ENCODE assay signal across 28 cellular contexts in the genomic region with DNA sequence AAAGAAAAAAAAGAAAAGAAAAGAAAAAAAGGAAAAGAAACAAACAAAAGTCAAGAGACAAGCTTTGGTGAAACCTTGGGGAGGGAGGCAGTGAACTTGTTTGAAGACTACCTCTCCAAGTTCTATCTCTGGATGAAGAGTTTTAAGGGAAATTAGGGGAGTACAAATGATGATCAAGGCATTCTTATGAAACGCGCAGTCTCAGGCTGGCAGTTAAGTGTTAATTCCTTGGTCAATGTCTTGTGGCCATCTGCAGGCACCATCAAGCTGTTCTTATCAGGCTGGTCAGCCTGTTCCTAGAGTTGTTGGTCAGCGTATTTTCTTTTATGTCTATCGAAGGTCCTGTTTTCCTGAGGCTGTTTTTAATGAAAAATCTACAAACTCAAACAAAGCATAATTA. TPM values are rescaled to one million over a fixed set of nuclear protein-coding genes. Genes with fewer than 3 reads are reported as not detected.
DNase-seq lines count a peak whose midpoint lies in the region; ATAC-seq, FAIRE-seq and TF ChIP-seq lines count a peak whose summit lies in the region.
"Had no signal": no experiment of that assay in that cellular context is flagged by ENCODE, and none has a peak within 500 bp of the region (broad histone marks: within the 10 kb centered on the region; RNA-seq: fewer than 3 reads in every experiment).

No MANE protein-coding gene starts in this region.

- FAIRE-seq in K562 (lab: Jason Lieb, UNC) = peak; percentile 35
- FAIRE-seq: A204.1, GM12878, GM12892, GM19239 had no signal

- CTCF ChIA-PET in K562 (lab: Yijun Ruan, JAX; ENCODE audit: low intra/inter-chr PET ratio) = no interaction called here

- TF ChIP-seq CTCF in GM23338 (conservative IDR thresholded peaks at IDR 0.05; ENCODE audit: low read depth in 2 of 2) (no peak), K562 (IDR thresholded peaks at IDR 0.05 in 2 of 3, conservative IDR thresholded peaks at IDR 0.05 in 1 of 3; ENCODE audit: insufficient read depth in 2 of 3, low read depth in 1 of 3, low read length in 3 of 3) (no peak)

- H3K27me3 Mint-ChIP-seq in GM23338 (ENCODE audit: insufficient read depth, low read depth, poor library complexity) = peaks cover 8% of the 10 kb centered on the region

- H4K20me1 ChIP-seq in GM23338 (replicated peaks; ENCODE audit: insufficient read depth) (no peaks in the 10 kb centered on the region), Karpas-422 (ENCODE audit: insufficient read depth, low read depth, low read length) (no peaks in the 10 kb centered on the region), K562 (replicated peaks; ENCODE audit: control insufficient read depth, insufficient read depth, low read length) (no peaks in the 10 kb centered on the region), GM23248 (ENCODE audit: insufficient read depth) (no peaks in the 10 kb centered on the region)
- H4K20me1 ChIP-seq: BLaER1 had no signal

- no peaks in the 10 kb centered on the region for H3K4me1 Mint-ChIP-seq in GM23338
- H3K4me1 Mint-ChIP-seq: CD14-positive monocyte; CD4-positive, alpha-beta memory T cell; CD4-positive, CD25-positive, alpha-beta regulatory T cell; CD8-positive, alpha-beta memory T cell had no signal

- no peaks in the 10 kb centered on the region for H3K36me3 ChIP-seq in GM23338 (ENCODE audit: insufficient read depth)
- H3K36me3 ChIP-seq in Karpas-422 (ENCODE audit: insufficient read depth, low read length) = no peaks in the 10 kb centered on the region
- H3K36me3 ChIP-seq in K562 (ENCODE audit: control insufficient read depth, insufficient read depth, low read length) = no peaks in the 10 kb centered on the region
- H3K36me3 ChIP-seq in GM23248 (ENCODE audit: low read depth) = no peaks in the 10 kb centered on the region
- H3K36me3 ChIP-seq: BE2C, BLaER1 had no signal

- POLR2A ChIA-PET in K562 (lab: Yijun Ruan, JAX) = interaction anchor here (0.9 to 1.3 kb wide), 2 partner anchors 9 to 48 kb away, joined by 4 to 5 read pairs; no protein-coding TSS in a partner anchor

- H3K27ac ChIP-seq in GM23338 (ENCODE audit: low read depth) (no peak overlapping the region), Karpas-422 (ENCODE audit: low read length) (no peak overlapping the region), K562 (ENCODE audit: extremely low read depth, low read depth, low read length) (no peak overlapping the region), GM23248 (no peak overlapping the region)
- H3K27ac ChIP-seq: BLaER1 had no signal

- 3% methylated on average over 4 of the region's 4 CpGs for WGBS in K562 (ENCODE audit: insufficient coverage, low coverage, missing lambda C conversion rate)
- WGBS in GM23248 (ENCODE audit: low coverage in 1 of 2, low lambda C conversion rate in 2 of 2, missing lambda C conversion rate in 2 of 2), 2 experiments = 76 to 79% methylated on average over 4 of the region's 4 CpGs

- H3K4me2 ChIP-seq in GM23338 (no peak overlapping the region), Karpas-422 (ENCODE audit: low read depth, low read length, poor library complexity, severe bottlenecking) (no peak overlapping the region), K562 (ENCODE audit: insufficient read depth, low read length) (no peak overlapping the region), GM23248 (ENCODE audit: unreplicated experiment) (no peak overlapping the region)
- H3K4me2 ChIP-seq: BLaER1 had no signal

- H3K9me3 Mint-ChIP-seq in GM23338 = no peaks in the 10 kb centered on the region
- H3K9me3 Mint-ChIP-seq: CD14-positive monocyte; CD4-positive, alpha-beta memory T cell; CD8-positive, alpha-beta memory T cell had no signal

- H3K4me3 Mint-ChIP-seq in GM23338 = no peak overlapping the region
- H3K4me3 Mint-ChIP-seq: CD14-positive monocyte; CD4-positive, alpha-beta memory T cell; CD4-positive, CD25-positive, alpha-beta regulatory T cell; CD8-positive, alpha-beta memory T cell had no signal

- H3K9me3 ChIP-seq in Karpas-422 (ENCODE audit: low read length) = no peaks in the 10 kb centered on the region
- H3K9me3 ChIP-seq in K562 (replicated peaks; ENCODE audit: control insufficient read depth, insufficient read depth, low read depth, low read length) = no peaks in the 10 kb centered on the region
- H3K9me3 ChIP-seq in GM23248 (ENCODE audit: low read depth) = no peaks in the 10 kb centered on the region
- H3K9me3 ChIP-seq: BE2C, BLaER1 had no signal

- no peak overlapping the region for H3K4me3 ChIP-seq in GM23338
- H3K4me3 ChIP-seq in Karpas-422 (ENCODE audit: low read length) = no peak overlapping the region
- H3K4me3 ChIP-seq in K562 = no peak overlapping the region
- H3K4me3 ChIP-seq in GM23248 = no peak overlapping the region
- H3K4me3 ChIP-seq: BLaER1, GM12878 had no signal

- DNase-seq in GM23338 (ENCODE audit: low spot score) (no peak), Karpas-422 (peak; percentile 28), K562 (ENCODE audit: extremely low read depth in 1 of 4, low spot score in 3 of 4) (no peak), GM23248 (no peak)
- DNase-seq: 8988T; ACHN; BE2C; C1 segment of cervical spinal cord; CD4-positive, alpha-beta memory T cell; CD4-positive, CD25-positive, alpha-beta regulatory T cell; CD8-positive, alpha-beta memory T cell; COR-L47; DMS 273 treated with DMSO at 0.1 percent for 48 hours; DMS153; DMS53; DMS79; DND-41; EL; GDM1 had no signal

- intact Hi-C loops in K562 (cut with micrococcal nuclease) = no loop called here

- H3K9me2 ChIP-seq in GM23338 (ENCODE audit: insufficient read depth) (0 out of 2 replicates have a peak, but pooled peaks cover 4% of the 10 kb centered on the region), Karpas-422 (replicated peaks; ENCODE audit: insufficient read depth, low read length) (no peaks in the 10 kb centered on the region), GM23248 (ENCODE audit: insufficient read depth) (no peaks in the 10 kb centered on the region)

- TF ChIP-seq RAD21 in K562 (CRISPR knock-in tag; conservative IDR thresholded peaks at IDR 0.05 in 1 of 2, IDR thresholded peaks at IDR 0.05 in 1 of 2) = no peak

- H3K27me3 ChIP-seq in GM23338 (ENCODE audit: insufficient read depth) = no peaks in the 10 kb centered on the region
- no peaks in the 10 kb centered on the region for H3K27me3 ChIP-seq in Karpas-422 (ENCODE audit: low read length)
- H3K27me3 ChIP-seq in K562 (ENCODE audit: control insufficient read depth in 2 of 2, insufficient read depth in 2 of 2, low read length in 2 of 2) = no peaks in the 10 kb centered on the region
- H3K27me3 ChIP-seq in GM23248 (replicated peaks; ENCODE audit: insufficient read depth) = no peaks in the 10 kb centered on the region; the same call in 1 of the 2 replicates
- H3K27me3 ChIP-seq: BE2C, BLaER1 had no signal

- no peaks in the 10 kb centered on the region for H3K36me3 Mint-ChIP-seq in GM23338 (ENCODE audit: low read depth)
- H3K36me3 Mint-ChIP-seq: CD14-positive monocyte; CD4-positive, alpha-beta memory T cell; CD4-positive, CD25-positive, alpha-beta regulatory T cell had no signal

- H3K79me2 ChIP-seq in GM23338 (replicated peaks; ENCODE audit: insufficient read depth) (no peaks in the 10 kb centered on the region), Karpas-422 (ENCODE audit: low read length) (no peaks in the 10 kb centered on the region), K562 (ENCODE audit: control insufficient read depth, insufficient read depth, low read length) (no peaks in the 10 kb centered on the region), GM23248 (ENCODE audit: insufficient read depth) (no peaks in the 10 kb centered on the region)

- 0 out of 2 replicates have a peak overlapping the region, but pooled peaks have one; percentile 33 for H2AFZ ChIP-seq in GM23338
- no peak overlapping the region for H2AFZ ChIP-seq in Karpas-422 (ENCODE audit: low read length)
- no peak overlapping the region for H2AFZ ChIP-seq in K562 (ENCODE audit: low read depth, low read length)
- no peak overlapping the region for H2AFZ ChIP-seq in GM23248

- H3K4me1 ChIP-seq in GM23338 (ENCODE audit: insufficient read depth) (no peaks in the 10 kb centered on the region), Karpas-422 (ENCODE audit: low read length) (no peaks in the 10 kb centered on the region), K562 (replicated peaks in 1 of 2; ENCODE audit: control insufficient read depth in 2 of 2, insufficient read depth in 2 of 2, low read length in 2 of 2) (peaks cover 3 to 7% of the 10 kb centered on the region in 2 experiments; a peak in 3 of 5 replicates), GM23248 (ENCODE audit: insufficient read depth) (no peaks in the 10 kb centered on the region)
- H3K4me1 ChIP-seq: BE2C, BLaER1 had no signal

- no peak for TF ChIP-seq POLR2A in K562 (conservative IDR thresholded peaks at IDR 0.05)

- TF ChIP-seq EP300 in K562 (IDR thresholded peaks at IDR 0.05; ENCODE audit: low read length) = no peak

- H3K9me1 ChIP-seq in K562 (ENCODE audit: control insufficient read depth, insufficient read depth, low read length) = no peaks in the 10 kb centered on the region

- BruUV-seq in K562 (replicated peaks; lab: Mats Ljungman, UMichigan) = no TSS peak

- H3K9ac ChIP-seq in Karpas-422 (ENCODE audit: low read length) (no peak overlapping the region), K562 (ENCODE audit: insufficient read depth in 1 of 2, low read depth in 2 of 2, low read length in 2 of 2) (no peak overlapping the region), GM23248 (no peak overlapping the region)
- H3K9ac ChIP-seq: BLaER1 had no signal

- H3F3A ChIP-seq in GM23338 (replicated peaks; ENCODE audit: low read depth) = no peaks in the 10 kb centered on the region
- no peaks in the 10 kb centered on the region; the same call in 1 of the 2 replicates for H3F3A ChIP-seq in GM23248 (ENCODE audit: insufficient read depth)

- no peak for ATAC-seq in GM23338
- ATAC-seq in K562 = peak; percentile 42; the same call in 2 of the 3 replicates
- ATAC-seq in GM18502 (IDR thresholded peaks at IDR 0.05; ENCODE audit: poor library complexity, unreplicated experiment) = no peak
- ATAC-seq: GM12878 had no signal

- in situ Hi-C loops in K562 (cut with MboI) = no loop called here
- in situ Hi-C loops in GM23248 (cut with MboI) = no loop called here

- no peak overlapping the region for H3K27ac Mint-ChIP-seq in GM23338
- H3K27ac Mint-ChIP-seq: CD4-positive, alpha-beta memory T cell; CD4-positive, CD25-positive, alpha-beta regulatory T cell; CD8-positive, alpha-beta memory T cell had no signal

RNA-seq across cellular contexts. Expression of a gene that starts 8.2 kb away (rescaled TPM):
- total RNA-seq in GM23338 (2014; rRNA removed; shearing (Covaris generic)) = 47.4 and 48.0 TPM in 2 replicates
- 32.5 and 36.2 TPM in 2 replicates for polyA plus RNA-seq in GM23338 (2016; fragmentation: Nextera tagmentation; extraction: Ambion mirVana)
- total RNA-seq in Karpas-422 (2014; rRNA removed; shearing (Covaris generic); ENCODE audit: low replicate concordance) = 21.5 and 26.3 TPM in 2 replicates
- total RNA-seq in K562 (2011; cell fraction: chromatin; rRNA removed; ENCODE audit: low replicate concordance) = 53.7 and 130 TPM in 2 replicates
- total RNA-seq in K562 (2011; cell fraction: nucleolus; rRNA removed) = 88.3 and 90.6 TPM in 2 replicates
- total RNA-seq in K562 (2011; cell fraction: nucleoplasm; rRNA removed) = 71.2 and 72.4 TPM in 2 replicates
- 30.5 and 43.1 TPM in 2 replicates for total RNA-seq in K562 (2014; rRNA removed)
- 18.0 and 19.3 TPM in 2 replicates for total RNA-seq in K562 (2014; rRNA removed; fragmentation: Illumina TruSeq; extraction: Trizol)
- total RNA-seq in K562 (2015; rRNA removed; fragmentation: Illumina TruSeq; extraction: Trizol) = 29.1 and 30.2 TPM in 2 replicates
- 36.7 and 37.9 TPM in 2 replicates for total RNA-seq in K562 (2021)
- 19.0 and 25.2 TPM in 2 replicates for polyA plus RNA-seq in K562 (2011; rRNA removed)
- polyA plus RNA-seq in K562 (2011; cell fraction: cytosol; rRNA removed) = 21.7 and 32.1 TPM in 2 replicates
- 65.6 and 92.4 TPM in 2 replicates for polyA plus RNA-seq in K562 (2011; cell fraction: nucleus; rRNA removed)
- 24.0 and 30.6 TPM in 2 replicates for polyA plus RNA-seq in K562 (2012)
- polyA plus RNA-seq in K562 (2014; fragmentation: Illumina TruSeq; extraction: Trizol) = 29.7 and 34.7 TPM in 2 replicates
- 10 to 100 TPM in 1 of 2 experiments, 1 to 10 TPM in 1; 6.6 to 16.4 TPM for polyA plus RNA-seq in K562 (2014; fragmentation: Nextera tagmentation; extraction: Ambion mirVana)
- 26.1 and 27.5 TPM in 2 replicates for polyA plus RNA-seq in K562 (2014; rRNA removed)
- 21.8 and 30.6 TPM in 2 replicates for polyA minus RNA-seq in K562 (2011; rRNA and poly(A)+ RNA removed)
- polyA minus RNA-seq in K562 (2011; cell fraction: cytosol; rRNA and poly(A)+ RNA removed) = 21.8 and 23.7 TPM in 2 replicates
- 34.2 and 38.4 TPM in 2 replicates for polyA minus RNA-seq in K562 (2011; cell fraction: nucleus; rRNA and poly(A)+ RNA removed)
- 51.0 and 53.4 TPM in 2 replicates for total RNA-seq in GM23248 (2014; rRNA removed; shearing (Covaris generic))
- 34.6 and 36.7 TPM in 2 replicates for polyA plus RNA-seq in GM23248 (2016; fragmentation: Nextera tagmentation; extraction: Ambion mirVana)

RNA-seq across cellular contexts. Expression of a gene that starts 29.0 kb away (rescaled TPM):
- 1.0 and 1.3 TPM in 2 replicates for total RNA-seq in GM23338 (2014; rRNA removed; shearing (Covaris generic))
- 1.1 and 2.2 TPM in 2 replicates for polyA plus RNA-seq in GM23338 (2016; fragmentation: Nextera tagmentation; extraction: Ambion mirVana)
- 0.11 and 1.3 TPM in 2 replicates for total RNA-seq in Karpas-422 (2014; rRNA removed; shearing (Covaris generic); ENCODE audit: low replicate concordance)
- 2.5 and 4.5 TPM in 2 replicates for total RNA-seq in K562 (2011; cell fraction: chromatin; rRNA removed; ENCODE audit: low replicate concordance)
- 3.2 TPM in 2 replicates for total RNA-seq in K562 (2011; cell fraction: nucleolus; rRNA removed)
- total RNA-seq in K562 (2011; cell fraction: nucleoplasm; rRNA removed) = 1.9 and 2.8 TPM in 2 replicates
- 0.04 and 0.05 TPM in 2 replicates for total RNA-seq in K562 (2014; rRNA removed)
- total RNA-seq in K562 (2014; rRNA removed; fragmentation: Illumina TruSeq; extraction: Trizol) = 0.10 and 0.11 TPM in 2 replicates
- total RNA-seq in K562 (2015; rRNA removed; fragmentation: Illumina TruSeq; extraction: Trizol) = 0.07 TPM in 1 of 2 replicates, not detected in the other
- 0.18 and 0.47 TPM in 2 replicates for total RNA-seq in K562 (2021)
- polyA plus RNA-seq in K562 (2011; rRNA removed) = 0.88 and 1.1 TPM in 2 replicates
- 0.91 and 1.2 TPM in 2 replicates for polyA plus RNA-seq in K562 (2011; cell fraction: cytosol; rRNA removed)
- polyA plus RNA-seq in K562 (2011; cell fraction: nucleus; rRNA removed) = 4.6 and 6.4 TPM in 2 replicates
- 0.36 and 0.96 TPM in 2 replicates for polyA plus RNA-seq in K562 (2012)
- polyA plus RNA-seq in K562 (2014; fragmentation: Illumina TruSeq; extraction: Trizol) = 0.39 and 0.40 TPM in 2 replicates
- under 1 TPM in 1 of 2 experiments, not detected in 1; 0.11 TPM for polyA plus RNA-seq in K562 (2014; fragmentation: Nextera tagmentation; extraction: Ambion mirVana)
- polyA plus RNA-seq in K562 (2014; rRNA removed) = 0.19 and 1.1 TPM in 2 replicates
- 0.27 and 0.32 TPM in 2 replicates for polyA minus RNA-seq in K562 (2011; rRNA and poly(A)+ RNA removed)
- polyA minus RNA-seq in K562 (2011; cell fraction: cytosol; rRNA and poly(A)+ RNA removed) = 0.46 and 0.67 TPM in 2 replicates
- polyA minus RNA-seq in K562 (2011; cell fraction: nucleus; rRNA and poly(A)+ RNA removed) = 0.89 and 1.2 TPM in 2 replicates
- total RNA-seq in GM23248 (2014; rRNA removed; shearing (Covaris generic)) = 0.25 and 0.54 TPM in 2 replicates
- polyA plus RNA-seq in GM23248 (2016; fragmentation: Nextera tagmentation; extraction: Ambion mirVana) = 0.70 and 0.90 TPM in 2 replicates
- total RNA-seq: Daoy, G401 had no signal

RNA-seq across cellular contexts. Expression of a gene that starts 40.3 kb away (rescaled TPM):
- total RNA-seq in GM23338 (2014; rRNA removed; shearing (Covaris generic)) = 11.2 and 11.8 TPM in 2 replicates
- polyA plus RNA-seq in GM23338 (2016; fragmentation: Nextera tagmentation; extraction: Ambion mirVana) = 5.6 and 6.3 TPM in 2 replicates
- total RNA-seq in Karpas-422 (2014; rRNA removed; shearing (Covaris generic); ENCODE audit: low replicate concordance) = 7.8 and 8.9 TPM in 2 replicates
- total RNA-seq in K562 (2011; cell fraction: chromatin; rRNA removed; ENCODE audit: low replicate concordance) = 6.8 and 7.2 TPM in 2 replicates
- total RNA-seq in K562 (2011; cell fraction: nucleolus; rRNA removed) = 5.8 and 6.8 TPM in 2 replicates
- 9.2 and 13.9 TPM in 2 replicates for total RNA-seq in K562 (2011; cell fraction: nucleoplasm; rRNA removed)
- 2.8 and 2.9 TPM in 2 replicates for total RNA-seq in K562 (2014; rRNA removed)
- 3.7 and 4.1 TPM in 2 replicates for total RNA-seq in K562 (2014; rRNA removed; fragmentation: Illumina TruSeq; extraction: Trizol)
- 3.3 TPM in 2 replicates for total RNA-seq in K562 (2015; rRNA removed; fragmentation: Illumina TruSeq; extraction: Trizol)
- total RNA-seq in K562 (2021) = 4.8 and 6.4 TPM in 2 replicates
- 5.9 and 6.6 TPM in 2 replicates for polyA plus RNA-seq in K562 (2011; rRNA removed)
- polyA plus RNA-seq in K562 (2011; cell fraction: cytosol; rRNA removed) = 3.1 and 5.5 TPM in 2 replicates
- 5.2 and 6.2 TPM in 2 replicates for polyA plus RNA-seq in K562 (2011; cell fraction: nucleus; rRNA removed)
- polyA plus RNA-seq in K562 (2012) = 5.2 and 6.2 TPM in 2 replicates
- 5.9 TPM in 2 replicates for polyA plus RNA-seq in K562 (2014; fragmentation: Illumina TruSeq; extraction: Trizol)
- polyA plus RNA-seq in K562 (2014; fragmentation: Nextera tagmentation; extraction: Ambion mirVana) = 1 to 10 TPM; 1.2 to 1.3 TPM
- 3.3 and 4.2 TPM in 2 replicates for polyA plus RNA-seq in K562 (2014; rRNA removed)
- 7.7 and 11.4 TPM in 2 replicates for polyA minus RNA-seq in K562 (2011; rRNA and poly(A)+ RNA removed)
- 4.1 and 5.4 TPM in 2 replicates for polyA minus RNA-seq in K562 (2011; cell fraction: cytosol; rRNA and poly(A)+ RNA removed)
- polyA minus RNA-seq in K562 (2011; cell fraction: nucleus; rRNA and poly(A)+ RNA removed) = 2.7 TPM in 2 replicates
- total RNA-seq in GM23248 (2014; rRNA removed; shearing (Covaris generic)) = 8.0 and 10.2 TPM in 2 replicates
- 7.2 and 7.3 TPM in 2 replicates for polyA plus RNA-seq in GM23248 (2016; fragmentation: Nextera tagmentation; extraction: Ambion mirVana)

RNA-seq across cellular contexts. Expression of a gene that starts 40.6 kb away (rescaled TPM):
- total RNA-seq in GM23338 (2014; rRNA removed; shearing (Covaris generic)) = 25.7 and 33.4 TPM in 2 replicates
- polyA plus RNA-seq in GM23338 (2016; fragmentation: Nextera tagmentation; extraction: Ambion mirVana) (24.3 and 24.7 TPM in 2 replicates), K562 (2011; rRNA removed) (10.5 and 12.2 TPM in 2 replicates), K562 (2014; fragmentation: Illumina TruSeq; extraction: Trizol) (15.0 and 17.4 TPM in 2 replicates), K562 (2014; fragmentation: Nextera tagmentation; extraction: Ambion mirVana) (1 to 10 TPM; 2.1 to 6.4 TPM), K562 (2014; rRNA removed) (11.3 and 16.2 TPM in 2 replicates), GM23248 (2016; fragmentation: Nextera tagmentation; extraction: Ambion mirVana) (21.9 and 22.3 TPM in 2 replicates)
- 38.8 and 49.7 TPM in 2 replicates for total RNA-seq in Karpas-422 (2014; rRNA removed; shearing (Covaris generic); ENCODE audit: low replicate concordance)
- total RNA-seq in K562 (2011; cell fraction: chromatin; rRNA removed; ENCODE audit: low replicate concordance) = 34.0 and 74.5 TPM in 2 replicates
- total RNA-seq in K562 (2011; cell fraction: nucleolus; rRNA removed) = 53.3 and 57.9 TPM in 2 replicates
- total RNA-seq in K562 (2011; cell fraction: nucleoplasm; rRNA removed) = 40.1 and 41.6 TPM in 2 replicates
- total RNA-seq in K562 (2014; rRNA removed) (11.3 and 19.6 TPM in 2 replicates), K562 (2014; rRNA removed; fragmentation: Illumina TruSeq; extraction: Trizol) (9.4 and 11.4 TPM in 2 replicates), K562 (2015; rRNA removed; fragmentation: Illumina TruSeq; extraction: Trizol) (11.3 and 12.4 TPM in 2 replicates), K562 (2021) (19.2 and 22.5 TPM in 2 replicates)
- 8.8 and 13.7 TPM in 2 replicates for polyA plus RNA-seq in K562 (2011; cell fraction: cytosol; rRNA removed)
- polyA plus RNA-seq in K562 (2011; cell fraction: nucleus; rRNA removed) = 37.0 and 44.6 TPM in 2 replicates
- polyA plus RNA-seq in K562 (2012) = 12.7 and 14.7 TPM in 2 replicates
- polyA minus RNA-seq in K562 (2011; rRNA and poly(A)+ RNA removed) = 10.4 and 17.1 TPM in 2 replicates
- 6.6 and 9.9 TPM in 2 replicates for polyA minus RNA-seq in K562 (2011; cell fraction: cytosol; rRNA and poly(A)+ RNA removed)
- 10.0 and 10.9 TPM in 2 replicates for polyA minus RNA-seq in K562 (2011; cell fraction: nucleus; rRNA and poly(A)+ RNA removed)
- 17.0 and 37.6 TPM in 2 replicates for total RNA-seq in GM23248 (2014; rRNA removed; shearing (Covaris generic))
